1 cellular context compared by ENCODE assay signal in genomic region chr4:41122309-41122708, GRCh38.
TF ChIP-seq lines count a peak whose summit lies in the region.

No MANE protein-coding gene starts in this region.

TF ChIP-seq in H1, 55 proteins besides CTCF, POLR2A, EP300 and RAD21 (continued from another document):
- TF ChIP-seq CHD7 (IDR thresholded peaks at IDR 0.05; ENCODE audit: insufficient replicate concordance, low read length) (no peak), SUZ12 (IDR thresholded peaks at IDR 0.05; ENCODE audit: low read length) (no peak)
